In genomic region chr12:46506961-46507360, GRCh38 we compare ENCODE assay signal across 24 cellular contexts.
"Had no signal": no experiment of that assay in that cellular context is flagged by ENCODE, and none has a peak within 500 bp of the region (broad histone marks: within the 10 kb centered on the region; RNA-seq: fewer than 3 reads in every experiment).

No MANE protein-coding gene starts in this region.

- H3K4me3 ChIP-seq: neural progenitor cell, ovary, psoas muscle, right lobe of liver, sigmoid colon, stomach, thoracic aorta, thyroid gland, tibial nerve, upper lobe of left lung, vagina had no signal

- H3K9ac ChIP-seq: neural progenitor cell, parathyroid adenoma had no signal

- H3K27ac ChIP-seq: neural progenitor cell, ovary, parathyroid adenoma, psoas muscle, right lobe of liver, sigmoid colon, stomach, thoracic aorta, thyroid gland, tibial nerve, upper lobe of left lung, vagina had no signal

- H3K9me3 ChIP-seq: ovary, right lobe of liver, thyroid gland, vagina had no signal

- H3K36me3 ChIP-seq: neural progenitor cell, ovary, right lobe of liver, sigmoid colon, stomach, thoracic aorta, thyroid gland, tibial nerve, upper lobe of left lung, vagina had no signal

- H3K27me3 ChIP-seq: neural progenitor cell, ovary, right lobe of liver, sigmoid colon, stomach, thyroid gland, tibial nerve, upper lobe of left lung, vagina had no signal

- DNase-seq: natural killer cell; occipital lobe; ovary; posterior cingulate gyrus; psoas muscle; right cardiac atrium; right lobe of liver; sigmoid colon; small intestine; stimulated activated CD4-positive, alpha-beta T cell treated with anti-CD3 and anti-CD28 coated beads, Interleukin-15, amount 100 ng/mL, for 24 hours; stimulated activated CD4-positive, alpha-beta T cell treated with anti-CD3 and anti-CD28 coated beads, Interleukin-2, amount 100 ng/mL, for 24 hours; stimulated activated CD4-positive, alpha-beta T cell treated with anti-CD3 and anti-CD28 coated beads, Interleukin-2, amount 100 ng/mL, for 48 hours; stimulated activated CD4-positive, alpha-beta T cell treated with anti-CD3 and anti-CD28 coated beads, Interleukin-4, amount 100 ng/mL, for 24 hours; stimulated activated naive B cell treated with anti-CD40 and anti-IgM and Interleukin-4, amounts not matched to agents 10 μg/mL and 1 μg/mL and 100 μg/mL, for 72 hours; stimulated activated naive CD4-positive, alpha-beta T cell treated with Interleukin-2 at 50 U/mL for 16 hours; stomach; thyroid gland; trophoblast cell; upper lobe of left lung had no signal

- H2AFZ ChIP-seq: neural progenitor cell, parathyroid adenoma had no signal

- H3K4me1 ChIP-seq: neural progenitor cell, parathyroid adenoma, psoas muscle, right lobe of liver, sigmoid colon, stomach, thyroid gland, tibial nerve, upper lobe of left lung, vagina had no signal

- ATAC-seq: natural killer cell; psoas muscle; right cardiac atrium; right lobe of liver; stimulated activated naive B cell treated with anti-CD40 and anti-IgM and Interleukin-4, amounts not matched to agents 10 μg/mL and 1 μg/mL and 100 μg/mL, for 72 hours had no signal

- H3K4me2 ChIP-seq: neural progenitor cell had no signal
